28 cellular contexts compared by ENCODE assay signal in the genomic region with DNA sequence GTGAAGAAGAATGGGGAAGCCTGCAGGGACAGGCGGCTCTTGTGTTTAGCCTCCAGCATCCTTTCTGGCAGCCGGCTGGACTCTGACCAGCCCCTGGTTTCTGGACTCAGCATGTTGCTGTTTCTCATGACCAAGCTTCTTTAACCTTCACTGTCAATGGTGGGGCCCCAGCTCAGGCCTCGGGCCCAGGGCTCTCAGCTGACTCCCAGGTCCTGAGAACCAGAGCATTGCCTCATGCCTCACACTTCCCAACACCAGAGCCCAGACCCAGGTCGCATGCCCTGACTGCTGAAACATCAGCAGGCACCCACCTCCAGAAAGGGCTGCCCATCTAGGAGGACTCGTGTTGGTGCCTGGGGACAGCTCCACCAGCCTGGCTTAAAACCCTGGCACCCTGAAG. TPM values are rescaled to one million over a fixed set of nuclear protein-coding genes. Genes with fewer than 3 reads are reported as not detected.
"Had no signal": no experiment of that assay in that cellular context is flagged by ENCODE, and none has a peak within 500 bp of the region (broad histone marks: within the 10 kb centered on the region; RNA-seq: fewer than 3 reads in every experiment).

No MANE protein-coding gene starts in this region.

- H3K36me3 Mint-ChIP-seq: activated CD8-positive, alpha-beta memory T cell treated with anti-CD3 and anti-CD28 coated beads, Interleukin-2, amount 10 ng/mL, durations not matched to agents 7 days and 5 days had no signal

- ATAC-seq: activated CD8-positive, alpha-beta memory T cell treated with anti-CD3 and anti-CD28 coated beads, Interleukin-2, amount 10 ng/mL, durations not matched to agents 7 days and 5 days; activated naive CD4-positive, alpha-beta T cell treated with anti-CD3 and anti-CD28 coated beads, Interleukin-2, amount 50 U/mL, for 72 hours; activated naive CD8-positive, alpha-beta T cell treated with anti-CD3 and anti-CD28 coated beads, Interleukin-2, amount 50 U/mL, for 24 hours; WTC11 had no signal

- DNase-seq: activated CD4-positive, alpha-beta T cell treated with anti-CD3 and anti-CD28 coated beads, Interleukin-2, amount 10 ng/mL, durations not matched to agents 24 days and 14 days; activated CD4-positive, alpha-beta T cell treated with anti-CD3 and anti-CD28 coated beads, Interleukin-2, amount 50 U/mL, for 48 hours; activated CD4-positive, CD25-positive, alpha-beta regulatory T cell treated with anti-CD3 and anti-CD28 coated beads, Interleukin-2, amount 50 U/mL, for 72 hours; activated CD8-positive, alpha-beta memory T cell treated with anti-CD3 and anti-CD28 coated beads, Interleukin-2, amount 10 ng/mL, durations not matched to agents 7 days and 5 days; activated effector memory CD4-positive, alpha-beta T cell treated with anti-CD3 and anti-CD28 coated beads, Interleukin-2, amount 50 U/mL, for 16 hours; activated naive CD4-positive, alpha-beta T cell treated with Interleukin-2 at 50 U/mL for 16 hours; activated naive CD8-positive, alpha-beta T cell treated with anti-CD3 and anti-CD28 coated beads, Interleukin-2, amount 50 U/mL, for 24 hours; activated T-cell treated with anti-CD3 and anti-CD28 coated beads, Interleukin-2, amount 50 U/mL, for 24 hours; amygdala; Kasumi-1; KBM-7; NCI-H1105 treated with DMSO at 0.1 percent for 48 hours; NCI-H1436 treated with DMSO at 0.1 percent for 48 hours; NCI-H187; NCI-H2081 treated with DMSO at 0.1 percent for 48 hours; NCI-H446; NCI-H524; OCI-M1; Peyer's patch; Right ventricle myocardium superior; SJCRH30; SK-N-SH; SW 1271 had no signal

- H3K9ac ChIP-seq: SK-N-SH had no signal

- H3K4me1 ChIP-seq: Peyer's patch had no signal

- H3K4me3 ChIP-seq: Peyer's patch, SJCRH30 had no signal

- H3K27me3 Mint-ChIP-seq: activated CD4-positive, alpha-beta T cell treated with anti-CD3 and anti-CD28 coated beads, Interleukin-2, amount 10 ng/mL, durations not matched to agents 24 days and 14 days; activated CD8-positive, alpha-beta memory T cell treated with anti-CD3 and anti-CD28 coated beads, Interleukin-2, amount 10 ng/mL, durations not matched to agents 7 days and 5 days; activated naive CD8-positive, alpha-beta T cell treated with anti-CD3 and anti-CD28 coated beads, Interleukin-2, amount 50 U/mL, for 24 hours; activated T-cell treated with anti-CD3 and anti-CD28 coated beads, Interleukin-2, amount 50 U/mL, for 24 hours had no signal

- H3K27ac ChIP-seq: Peyer's patch, RWPE1, SJCRH30 had no signal

- H3K4me1 Mint-ChIP-seq: activated CD4-positive, alpha-beta T cell treated with anti-CD3 and anti-CD28 coated beads, Interleukin-2, amount 10 ng/mL, durations not matched to agents 24 days and 14 days; activated CD8-positive, alpha-beta memory T cell treated with anti-CD3 and anti-CD28 coated beads, Interleukin-2, amount 10 ng/mL, durations not matched to agents 7 days and 5 days; activated naive CD8-positive, alpha-beta T cell treated with anti-CD3 and anti-CD28 coated beads, Interleukin-2, amount 50 U/mL, for 24 hours had no signal

- H3K4me3 Mint-ChIP-seq: activated CD4-positive, alpha-beta T cell treated with anti-CD3 and anti-CD28 coated beads, Interleukin-2, amount 10 ng/mL, durations not matched to agents 24 days and 14 days; activated CD8-positive, alpha-beta memory T cell treated with anti-CD3 and anti-CD28 coated beads, Interleukin-2, amount 10 ng/mL, durations not matched to agents 7 days and 5 days; activated naive CD8-positive, alpha-beta T cell treated with anti-CD3 and anti-CD28 coated beads, Interleukin-2, amount 50 U/mL, for 24 hours; activated T-cell treated with anti-CD3 and anti-CD28 coated beads, Interleukin-2, amount 50 U/mL, for 24 hours; brain; WTC11 had no signal

- H3K9me3 ChIP-seq: Peyer's patch, SJCRH30, SK-N-SH had no signal

- H3K4me2 ChIP-seq: SK-N-SH had no signal

- H3K36me3 ChIP-seq: Peyer's patch, SJCRH30 had no signal

- H3K27me3 ChIP-seq: Peyer's patch, SJCRH30 had no signal

- H3K27ac Mint-ChIP-seq: activated CD4-positive, alpha-beta T cell treated with anti-CD3 and anti-CD28 coated beads, Interleukin-2, amount 10 ng/mL, durations not matched to agents 24 days and 14 days; activated CD8-positive, alpha-beta memory T cell treated with anti-CD3 and anti-CD28 coated beads, Interleukin-2, amount 10 ng/mL, durations not matched to agents 7 days and 5 days; activated naive CD4-positive, alpha-beta T cell treated with anti-CD3 and anti-CD28 coated beads, Interleukin-2, amount 50 U/mL, for 72 hours; activated naive CD8-positive, alpha-beta T cell treated with anti-CD3 and anti-CD28 coated beads, Interleukin-2, amount 50 U/mL, for 24 hours; activated T-cell treated with anti-CD3 and anti-CD28 coated beads, Interleukin-2, amount 50 U/mL, for 24 hours; brain; WTC11 had no signal

RNA-seq across cellular contexts. Expression of a gene that starts 34.8 kb away (rescaled TPM):
- total RNA-seq: activated CD4-positive, alpha-beta T cell treated with anti-CD3 and anti-CD28 coated beads, Interleukin-2, amount 10 ng/mL, durations not matched to agents 24 days and 14 days; activated naive CD4-positive, alpha-beta T cell treated with anti-CD3 and anti-CD28 coated beads, Interleukin-2, amount 50 U/mL, for 72 hours; T-helper 1 cell treated with Interleukin-12 subunit alpha and Interleukin-12 subunit beta and Interleukin-4 antibody, amounts not matched to agents 30 ng/mL and 1 ng/mL, for 36 hours had no signal
